In genomic region chr2:231455222-231455621, GRCh38 we compare ENCODE assay signal across 14 cellular contexts. TPM values are rescaled to one million over a fixed set of nuclear protein-coding genes. Genes with fewer than 3 reads are reported as not detected.
DNase-seq lines count a peak whose midpoint lies in the region; ATAC-seq, FAIRE-seq and TF ChIP-seq lines count a peak whose summit lies in the region.
"Had no signal": no experiment of that assay in that cellular context is flagged by ENCODE, and none has a peak within 500 bp of the region (broad histone marks: within the 10 kb centered on the region; RNA-seq: fewer than 3 reads in every experiment).

No MANE protein-coding gene starts in this region.

- TF ChIP-seq EP300 in H1 (IDR thresholded peaks at IDR 0.05; ENCODE audit: borderline replicate concordance in 1 of 2, low read depth in 2 of 2, low read length in 2 of 2), result no peak

- H3K4me2 ChIP-seq in H1 (ENCODE audit: insufficient read depth in 1 of 2, low read depth in 2 of 2, low read length in 2 of 2), result no peak overlapping the region

- H2BK12ac ChIP-seq in H1 (ENCODE audit: low read depth, low read length), result no peak overlapping the region

- no peak for TF ChIP-seq CTCF in RWPE1 (conservative IDR thresholded peaks at IDR 0.05; ENCODE audit: low read depth)
- no peak for TF ChIP-seq CTCF in H1 (IDR thresholded peaks at IDR 0.05; ENCODE audit: control extremely low read depth in 1 of 3, insufficient read depth in 1 of 3, low read depth in 1 of 3, low read length in 3 of 3)

- ATAC-seq in stimulated activated effector memory CD8-positive, alpha-beta T cell treated with anti-CD3 and anti-CD28 coated beads, Interleukin-12 subunit alpha, Interleukin-12 subunit beta, amount 100 ng/mL, for 72 hours, result peak; percentile 4
- no peak for ATAC-seq in GM18502 (IDR thresholded peaks at IDR 0.05; ENCODE audit: poor library complexity, unreplicated experiment)

- H3K79me2 ChIP-seq in H1 (ENCODE audit: control insufficient read depth in 1 of 2, insufficient read depth in 2 of 2, low read length in 2 of 2), result peaks cover 0 to 10% of the 10 kb centered on the region in 2 experiments; a peak in 2 of 4 replicates

- H2BK120ac ChIP-seq in H1 (replicated peaks; ENCODE audit: low read depth, low read length), result no peak overlapping the region

- peak overlapping the region; percentile 45 for H3K4me3 Mint-ChIP-seq in activated naive CD4-positive, alpha-beta T cell treated with anti-CD3 and anti-CD28 coated beads, Interleukin-2, amount 50 U/mL, for 24 hours
- H3K4me3 Mint-ChIP-seq in stimulated activated effector memory CD8-positive, alpha-beta T cell treated with anti-CD3 and anti-CD28 coated beads, Interleukin-12 subunit alpha, Interleukin-12 subunit beta, amount 100 ng/mL, for 72 hours, result no peak overlapping the region

- no peak overlapping the region for H3K14ac ChIP-seq in H1 (ENCODE audit: insufficient read length)

- H3K36me3 ChIP-seq in H1 (ENCODE audit: control insufficient read depth in 2 of 4, insufficient read depth in 4 of 4, low read length in 3 of 4), result peaks cover 56 to 78% (median 71%) of the 10 kb centered on the region in 4 experiments

- H3K4me1 Mint-ChIP-seq in activated naive CD4-positive, alpha-beta T cell treated with anti-CD3 and anti-CD28 coated beads, Interleukin-2, amount 50 U/mL, for 24 hours, result peaks cover 42% of the 10 kb centered on the region
- peaks cover 41% of the 10 kb centered on the region for H3K4me1 Mint-ChIP-seq in stimulated activated effector memory CD8-positive, alpha-beta T cell treated with anti-CD3 and anti-CD28 coated beads, Interleukin-12 subunit alpha, Interleukin-12 subunit beta, amount 100 ng/mL, for 72 hours

- H3K4me1 ChIP-seq in H1 (replicated peaks in 1 of 4; ENCODE audit: control insufficient read depth in 3 of 4, insufficient read depth in 4 of 4, low read length in 3 of 4), result peaks cover 0 to 5% (median 2%) of the 10 kb centered on the region in 4 experiments; a peak in 3 of 7 replicates
- H3K4me1 ChIP-seq: thyroid gland had no signal

- H3K79me1 ChIP-seq in H1 (ENCODE audit: low read depth, low read length), result no peaks in the 10 kb centered on the region

- TF ChIP-seq POLR2A in H1 (IDR thresholded peaks at IDR 0.05; ENCODE audit: control extremely low read depth in 1 of 2, low read depth in 2 of 2, low read length in 2 of 2), result peak in 1 of 2 experiments; percentile 28; a peak in 1 of 3 replicates

- no peak overlapping the region for H2BK20ac ChIP-seq in H1 (ENCODE audit: low read length)

- no peak overlapping the region for H4K5ac ChIP-seq in H1 (ENCODE audit: insufficient read length, low read depth, low read length)

- H3K27ac Mint-ChIP-seq in activated naive CD4-positive, alpha-beta T cell treated with anti-CD3 and anti-CD28 coated beads, Interleukin-2, amount 50 U/mL, for 24 hours, result peak overlapping the region; percentile 95
- H3K27ac Mint-ChIP-seq in stimulated activated effector memory CD8-positive, alpha-beta T cell treated with anti-CD3 and anti-CD28 coated beads, Interleukin-12 subunit alpha, Interleukin-12 subunit beta, amount 100 ng/mL, for 72 hours, result peak overlapping the region; percentile 93

- POLR2A ChIA-PET in RWPE1 (lab: Yijun Ruan, JAX; ENCODE audit: low non-redundant PET) (interaction anchor here (1.9 kb wide), 1 partner anchor 9 kb away, joined by 6 read pairs; the partner anchor contains the start of gene NCL), H1 (lab: Charles Lee; ENCODE audit: partially characterized antibody) (interaction anchor here (0.6 to 14.1 kb wide), 20 partner anchors 9 to 351 kb away, joined by 3 to 431 read pairs (median 4); partner anchors contain the start of genes B3GNT7 and NCL)

- no peaks in the 10 kb centered on the region for H3K9me3 Mint-ChIP-seq in activated naive CD4-positive, alpha-beta T cell treated with anti-CD3 and anti-CD28 coated beads, Interleukin-2, amount 50 U/mL, for 24 hours
- no peaks in the 10 kb centered on the region for H3K9me3 Mint-ChIP-seq in stimulated activated effector memory CD8-positive, alpha-beta T cell treated with anti-CD3 and anti-CD28 coated beads, Interleukin-12 subunit alpha, Interleukin-12 subunit beta, amount 100 ng/mL, for 72 hours

- no peaks in the 10 kb centered on the region for H3K27me3 ChIP-seq in H1 (replicated peaks in 1 of 4; ENCODE audit: control insufficient read depth in 3 of 4, extremely low read depth in 1 of 4, insufficient read depth in 3 of 4, low read length in 3 of 4)
- H3K27me3 ChIP-seq: thyroid gland had no signal

- no peak overlapping the region for H3K4me3 ChIP-seq in H1 (ENCODE audit: extremely low read depth in 1 of 4, insufficient read depth in 2 of 4, low read depth in 3 of 4, low read length in 4 of 4)
- H3K4me3 ChIP-seq: thyroid gland had no signal

- no peak overlapping the region for H3K23ac ChIP-seq in H1 (ENCODE audit: insufficient read length)

- H3K9ac ChIP-seq in H1 (replicated peaks in 1 of 4; ENCODE audit: extremely low read depth in 1 of 4, low read depth in 3 of 4, low read length in 3 of 4), result no peak overlapping the region

- no peaks in the 10 kb centered on the region for H3K9me3 ChIP-seq in H1 (ENCODE audit: insufficient read depth in 2 of 2, low read depth in 1 of 2, low read length in 1 of 2)
- H3K9me3 ChIP-seq: thyroid gland had no signal

- peaks cover 31% of the 10 kb centered on the region for H3K36me3 Mint-ChIP-seq in activated naive CD4-positive, alpha-beta T cell treated with anti-CD3 and anti-CD28 coated beads, Interleukin-2, amount 50 U/mL, for 24 hours
- peaks cover 100% of the 10 kb centered on the region for H3K36me3 Mint-ChIP-seq in stimulated activated effector memory CD8-positive, alpha-beta T cell treated with anti-CD3 and anti-CD28 coated beads, Interleukin-12 subunit alpha, Interleukin-12 subunit beta, amount 100 ng/mL, for 72 hours

- no peak for FAIRE-seq in H1 (lab: Jason Lieb, UNC)

- H2BK15ac ChIP-seq in H1 (ENCODE audit: low read length), result no peak overlapping the region

- H3K4ac ChIP-seq in H1 (replicated peaks; ENCODE audit: insufficient read length, low read depth, low read length), result no peak overlapping the region

- peak overlapping the region; percentile 20; the same call in 1 of the 2 replicates for H3K27ac ChIP-seq in RWPE1
- H3K27ac ChIP-seq in H1 (ENCODE audit: low read depth, low read length), result no peak overlapping the region
- H3K27ac ChIP-seq: thyroid gland had no signal

- TF ChIP-seq RAD21 in H1 (IDR thresholded peaks at IDR 0.05 in 1 of 2, conservative IDR thresholded peaks at IDR 0.05 in 1 of 2; ENCODE audit: low read depth in 2 of 2, low read length in 2 of 2), result no peak

- no peak overlapping the region for H4K91ac ChIP-seq in H1 (replicated peaks; ENCODE audit: insufficient read length, low read length)

- WGBS in H1 (ENCODE audit: extremely low coverage in 1 of 2, insufficient coverage in 1 of 2, insufficient read length in 1 of 2, insufficient replicate concordance in 2 of 2, low coverage in 1 of 2, low lambda C conversion rate in 2 of 2, missing lambda C conversion rate in 1 of 2), 2 experiments, result 97% methylated on average over 11 of the region's 11 CpGs; no CpG with 5 or more reads in 1 of the 2 experiments

- H2AK5ac ChIP-seq in H1 (ENCODE audit: low read depth, low read length), result no peak overlapping the region

- no peak overlapping the region for H2BK5ac ChIP-seq in H1 (ENCODE audit: low read depth, low read length)

- no peak overlapping the region for H3K56ac ChIP-seq in H1 (replicated peaks; ENCODE audit: insufficient read length, low read depth, low read length)

- H4K20me1 ChIP-seq in H1 (replicated peaks in 1 of 2; ENCODE audit: control insufficient read depth in 1 of 2, insufficient read depth in 2 of 2, low read length in 2 of 2), result peaks cover 10 to 13% of the 10 kb centered on the region in 2 experiments

- H2AFZ ChIP-seq in H1 (ENCODE audit: low read length), result no peak overlapping the region

- no peak overlapping the region for H3K18ac ChIP-seq in H1 (ENCODE audit: extremely low read depth, low read length)

- H3K23me2 ChIP-seq in H1 (ENCODE audit: low read depth, low read length), result no peaks in the 10 kb centered on the region

- no peak overlapping the region for H4K8ac ChIP-seq in H1 (ENCODE audit: extremely low read depth, insufficient read depth, low read length)

- CTCF ChIA-PET in RWPE1 (lab: Yijun Ruan, JAX) (interaction anchor here (0.7 kb wide), 1 partner anchor 170 kb away, joined by 4 read pairs; no protein-coding TSS in a partner anchor), H1 (lab: Charles Lee; ENCODE audit: partially characterized antibody) (interaction anchor here (1.0 to 9.9 kb wide), 3 partner anchors 13 to 47 kb away, joined by 3 to 122 read pairs (median 6); no protein-coding TSS in a partner anchor)

- no peaks in the 10 kb centered on the region for H3K27me3 Mint-ChIP-seq in activated naive CD4-positive, alpha-beta T cell treated with anti-CD3 and anti-CD28 coated beads, Interleukin-2, amount 50 U/mL, for 24 hours

- DNase-seq in activated naive CD4-positive, alpha-beta T cell treated with anti-CD3 and anti-CD28 coated beads, Interleukin-2, amount 50 U/mL, for 16 hours, result no peak
- no peak for DNase-seq in RWPE1 (ENCODE audit: low spot score)
- no peak for DNase-seq in H1 (ENCODE audit: low read depth in 1 of 2, low spot score in 2 of 2)
- DNase-seq in stimulated activated effector memory CD8-positive, alpha-beta T cell treated with anti-CD3 and anti-CD28 coated beads, Interleukin-12 subunit alpha, Interleukin-12 subunit beta, amount 100 ng/mL, for 72 hours (ENCODE audit: low spot score in 2 of 2), result no peak
- DNase-seq in GF-D8 (lab: John Stamatoyannopoulos, UW), result no peak
- no peak for DNase-seq in retina
- DNase-seq: activated gamma-delta T cell, DMS79 treated with DMSO at 0.1 percent for 48 hours, kidney glomerular epithelial cell, NCI-H1105, NCI-H226, thyroid gland had no signal

RNA-seq across cellular contexts. Expression of gene NCL, which starts 9.1 kb away (rescaled TPM):
- 1,442 and 1,478 TPM in 2 replicates for total RNA-seq in H1 (2021; fragmentation: NEBNext Ultra II Directional; extraction: Animal tissue kit (Norgen Biotek cat#: 25700))
- 61.2 and 61.5 TPM in 2 replicates for polyA plus RNA-seq in H1 (2011; rRNA removed)
- 262 TPM for polyA plus RNA-seq in H1 (2011; cell fraction: cytosol; rRNA removed)
- 125 TPM for polyA plus RNA-seq in H1 (2011; cell fraction: nucleus; rRNA removed)
- polyA plus RNA-seq in H1 (2012, experiment 1 of 2), result 864 to 1,058 TPM (median 903 TPM) in 4 replicates
- 81.1 TPM for polyA plus RNA-seq in H1 (2012, experiment 2 of 2)
- 607 TPM for polyA plus RNA-seq in H1 (2013, experiment 1 of 2)
- polyA plus RNA-seq in H1 (2013, experiment 2 of 2), result 625 TPM
- 73.2 and 117 TPM in 2 replicates for polyA minus RNA-seq in H1 (2011; rRNA and poly(A)+ RNA removed)
- 146 TPM for polyA minus RNA-seq in H1 (2011; cell fraction: cytosol; rRNA and poly(A)+ RNA removed)
- 137 TPM for polyA minus RNA-seq in H1 (2011; cell fraction: nucleus; rRNA and poly(A)+ RNA removed)

RNA-seq across cellular contexts. Expression of gene B3GNT7, which starts 59.7 kb away (rescaled TPM):
- total RNA-seq in H1 (2021; fragmentation: NEBNext Ultra II Directional; extraction: Animal tissue kit (Norgen Biotek cat#: 25700)), result 72.5 and 73.1 TPM in 2 replicates
- 26.4 and 27.7 TPM in 2 replicates for polyA plus RNA-seq in H1 (2011; rRNA removed)
- polyA plus RNA-seq in H1 (2011; cell fraction: cytosol; rRNA removed), result 15.1 TPM
- 33.9 TPM for polyA plus RNA-seq in H1 (2011; cell fraction: nucleus; rRNA removed)
- polyA plus RNA-seq in H1 (2012, experiment 1 of 2), result 54.0 to 78.2 TPM (median 68.9 TPM) in 4 replicates
- 70.7 TPM for polyA plus RNA-seq in H1 (2012, experiment 2 of 2)
- polyA plus RNA-seq in H1 (2013, experiment 1 of 2), result 150 TPM
- polyA plus RNA-seq in H1 (2013, experiment 2 of 2), result 144 TPM
- polyA minus RNA-seq in H1 (2011; rRNA and poly(A)+ RNA removed), result 19.3 and 21.6 TPM in 2 replicates
- 41.2 TPM for polyA minus RNA-seq in H1 (2011; cell fraction: cytosol; rRNA and poly(A)+ RNA removed)
- 19.9 TPM for polyA minus RNA-seq in H1 (2011; cell fraction: nucleus; rRNA and poly(A)+ RNA removed)
